Comparison of ENCODE assay signal across 8 cellular contexts in genomic region chr3:101513419-101513986, GRCh38. TPM values are rescaled to one million over a fixed set of nuclear protein-coding genes. Genes with fewer than 3 reads are reported as not detected.
DNase-seq lines count a peak whose midpoint lies in the region; ATAC-seq, FAIRE-seq and TF ChIP-seq lines count a peak whose summit lies in the region.

No MANE protein-coding gene starts in this region.

- H3K9me3 ChIP-seq in SJCRH30 (replicated peaks), result no peaks in the 10 kb centered on the region

- no peak for DNase-seq in activated naive CD4-positive, alpha-beta T cell treated with anti-CD3 and anti-CD28 coated beads for 36 hours
- no peak for DNase-seq in activated naive CD4-positive, alpha-beta T cell treated with anti-CD3 and anti-CD28 coated beads, Interleukin-2, amount 50 U/mL, for 16 hours
- no peak for DNase-seq in SJCRH30
- DNase-seq in natural killer cell, result no peak
- DNase-seq in NCI-H2081 (lab: John Stamatoyannopoulos, UW), result no peak
- no peak for DNase-seq in cerebellar cortex (ENCODE audit: low spot score)

- peak; percentile 68 for FAIRE-seq in endometrium (lab: Jason Lieb, UNC)

- H3K9me3 Mint-ChIP-seq in activated naive CD4-positive, alpha-beta T cell treated with anti-CD3 and anti-CD28 coated beads for 36 hours, result no peaks in the 10 kb centered on the region
- H3K9me3 Mint-ChIP-seq in natural killer cell, result no peaks in the 10 kb centered on the region

- peaks cover 53% of the 10 kb centered on the region for H3K4me1 Mint-ChIP-seq in activated naive CD4-positive, alpha-beta T cell treated with anti-CD3 and anti-CD28 coated beads for 36 hours (ENCODE audit: low read depth)
- peaks cover 35 to 43% of the 10 kb centered on the region in 2 donors for H3K4me1 Mint-ChIP-seq in natural killer cell

- H3K4me1 ChIP-seq in SJCRH30, result no peaks in the 10 kb centered on the region

- CTCF ChIA-PET in activated naive CD4-positive, alpha-beta T cell treated with anti-CD3 and anti-CD28 coated beads for 36 hours (lab: Charles Lee), result interaction anchor here (1.5 kb wide), 1 partner anchor 8 kb away, joined by 4 read pairs; no protein-coding TSS in a partner anchor

- H3K4me3 Mint-ChIP-seq in activated naive CD4-positive, alpha-beta T cell treated with anti-CD3 and anti-CD28 coated beads for 36 hours, result peak overlapping the region; percentile 97
- peak overlapping the region; percentile 98 for H3K4me3 Mint-ChIP-seq in natural killer cell

- peaks cover 7% of the 10 kb centered on the region for H3K36me3 Mint-ChIP-seq in activated naive CD4-positive, alpha-beta T cell treated with anti-CD3 and anti-CD28 coated beads for 36 hours (ENCODE audit: low read depth)
- H3K36me3 Mint-ChIP-seq in natural killer cell, result peaks cover 5% of the 10 kb centered on the region

- peak overlapping the region; percentile 76 for H3K27ac ChIP-seq in SJCRH30

- peak; percentile 34 for ATAC-seq in HG02938 (IDR thresholded peaks at IDR 0.05; ENCODE audit: unreplicated experiment)
- ATAC-seq in natural killer cell, result no peak

- no peaks in the 10 kb centered on the region for H3K27me3 Mint-ChIP-seq in activated naive CD4-positive, alpha-beta T cell treated with anti-CD3 and anti-CD28 coated beads for 36 hours (ENCODE audit: low read depth)
- peaks cover 0 to 11% of the 10 kb centered on the region in 2 donors for H3K27me3 Mint-ChIP-seq in natural killer cell (ENCODE audit: low read depth in 2 of 2)

- no peaks in the 10 kb centered on the region for H3K36me3 ChIP-seq in SJCRH30

- H3K4me3 ChIP-seq in SJCRH30, result peak overlapping the region; percentile 78

- no peak for TF ChIP-seq CTCF in natural killer cell (IDR thresholded peaks at IDR 0.05)

- intact Hi-C loops in activated naive CD4-positive, alpha-beta T cell treated with anti-CD3 and anti-CD28 coated beads for 36 hours (cut with micrococcal nuclease), result loop anchor here (1.0 to 10.0 kb wide), 4 partner anchors 61 to 1113 kb away; partner anchors contain the start of genes LNP1, PCNP and TOMM70
- intact Hi-C loops in natural killer cell (cut with micrococcal nuclease), result loop anchor here (1.0 to 10.0 kb wide), 2 partner anchors 48 to 129 kb away; partner anchors contain the start of gene TRMT10C

- no peaks in the 10 kb centered on the region for H3K27me3 ChIP-seq in SJCRH30

- peak overlapping the region; percentile 97 for H3K27ac Mint-ChIP-seq in activated naive CD4-positive, alpha-beta T cell treated with anti-CD3 and anti-CD28 coated beads for 36 hours
- H3K27ac Mint-ChIP-seq in natural killer cell, result peak overlapping the region; percentile 96 to 99

RNA-seq across cellular contexts. Expression of gene SENP7, which starts 0.5 kb away (rescaled TPM):
- total RNA-seq in activated naive CD4-positive, alpha-beta T cell treated with anti-CD3 and anti-CD28 coated beads for 36 hours, result 10 to 100 TPM; 16.1 to 16.8 TPM
- 23.3 and 28.3 TPM in 2 replicates for total RNA-seq in SJCRH30 (2014; rRNA removed; shearing (Covaris generic))
- 10 to 100 TPM; 41.4 to 60.6 (median 52.7) TPM for total RNA-seq in natural killer cell

RNA-seq across cellular contexts. Expression of gene TRMT10C, which starts 48.2 kb away (rescaled TPM):
- 10 to 100 TPM; 24.0 to 24.4 TPM for total RNA-seq in activated naive CD4-positive, alpha-beta T cell treated with anti-CD3 and anti-CD28 coated beads for 36 hours
- 76.7 and 88.6 TPM in 2 replicates for total RNA-seq in SJCRH30 (2014; rRNA removed; shearing (Covaris generic))
- total RNA-seq in natural killer cell, result 10 to 100 TPM; 18.4 to 19.1 (median 19.0) TPM
